In the genomic region with DNA sequence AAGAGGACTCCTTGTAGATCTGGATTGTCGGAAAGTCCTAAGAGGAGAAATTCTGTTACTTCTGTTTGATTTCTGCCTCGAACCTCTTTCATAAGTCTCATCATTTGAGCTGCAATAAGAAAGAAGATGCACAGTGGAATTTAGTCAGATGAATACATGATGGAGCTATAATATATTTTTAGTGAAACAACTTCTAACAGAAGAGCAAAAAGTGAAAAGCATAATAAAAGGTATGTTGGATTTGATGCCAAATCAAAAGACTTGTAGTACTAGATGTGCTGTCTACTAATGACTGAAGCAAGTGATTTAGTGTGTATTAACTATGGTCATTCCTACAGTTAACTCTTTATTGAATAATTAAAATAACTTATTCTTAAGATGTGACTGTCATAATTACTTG, we compare ENCODE assay signal across 32 cellular contexts. TPM values are rescaled to one million over a fixed set of nuclear protein-coding genes. Genes with fewer than 3 reads are reported as not detected.
"Had no signal": no experiment of that assay in that cellular context is flagged by ENCODE, and none has a peak within 500 bp of the region (broad histone marks: within the 10 kb centered on the region; RNA-seq: fewer than 3 reads in every experiment).

A gene (minus strand): TSS at position 101 of the 400 bp plus-strand sequence. CDS start 0 bp downstream, at position 101.

- H3K36me3 Mint-ChIP-seq: stimulated activated memory B cell treated with anti-CD40 and anti-IgM and Interleukin-4, amounts not matched to agents 10 μg/mL and 1 μg/mL and 100 μg/mL, for 72 hours; stimulated activated naive B cell treated with anti-CD40 and anti-IgM and Interleukin-4, amounts not matched to agents 10 μg/mL and 1 μg/mL and 100 μg/mL, for 72 hours; type B pancreatic cell had no signal

- H3K27me3 Mint-ChIP-seq: stimulated activated memory B cell treated with anti-CD40 and anti-IgM and Interleukin-4, amounts not matched to agents 10 μg/mL and 1 μg/mL and 100 μg/mL, for 72 hours; stimulated activated naive B cell treated with anti-CD40 and anti-IgM and Interleukin-4, amounts not matched to agents 10 μg/mL and 1 μg/mL and 100 μg/mL, for 72 hours; stimulated activated naive CD8-positive, alpha-beta T cell treated with anti-CD3 and anti-CD28 coated beads, Interleukin-15, amount 100 ng/mL, for 72 hours; stimulated activated naive CD8-positive, alpha-beta T cell treated with anti-CD3 and anti-CD28 coated beads, Interleukin-15, Interleukin-2, amounts not matched to agents 100 ng/mL and 50 ng/mL, for 24 hours; type B pancreatic cell had no signal

- H3K9me3 Mint-ChIP-seq: stimulated activated naive CD8-positive, alpha-beta T cell treated with anti-CD3 and anti-CD28 coated beads, Interleukin-15, Interleukin-2, amounts not matched to agents 100 ng/mL and 50 ng/mL, for 24 hours; type B pancreatic cell had no signal

- H3K4me3 Mint-ChIP-seq: stimulated activated effector memory CD8-positive, alpha-beta T cell treated with anti-CD3 and anti-CD28 coated beads, Interleukin-12 subunit alpha, Interleukin-12 subunit beta, amount 100 ng/mL, for 72 hours; stimulated activated memory B cell treated with anti-CD40 and anti-IgM and Interleukin-4, amounts not matched to agents 10 μg/mL and 1 μg/mL and 100 μg/mL, for 72 hours; stimulated activated naive B cell treated with anti-CD40 and anti-IgM and Interleukin-4, amounts not matched to agents 10 μg/mL and 1 μg/mL and 100 μg/mL, for 72 hours; stimulated activated naive CD8-positive, alpha-beta T cell treated with anti-CD3 and anti-CD28 coated beads, Interleukin-15, amount 100 ng/mL, for 72 hours; stimulated activated naive CD8-positive, alpha-beta T cell treated with anti-CD3 and anti-CD28 coated beads, Interleukin-15, Interleukin-2, amounts not matched to agents 100 ng/mL and 50 ng/mL, for 24 hours; type B pancreatic cell had no signal

- H3K4me1 Mint-ChIP-seq: stimulated activated effector memory CD8-positive, alpha-beta T cell treated with anti-CD3 and anti-CD28 coated beads, Interleukin-12 subunit alpha, Interleukin-12 subunit beta, amount 100 ng/mL, for 72 hours; stimulated activated memory B cell treated with anti-CD40 and anti-IgM and Interleukin-4, amounts not matched to agents 10 μg/mL and 1 μg/mL and 100 μg/mL, for 72 hours; stimulated activated naive B cell treated with anti-CD40 and anti-IgM and Interleukin-4, amounts not matched to agents 10 μg/mL and 1 μg/mL and 100 μg/mL, for 72 hours; stimulated activated naive CD8-positive, alpha-beta T cell treated with anti-CD3 and anti-CD28 coated beads, Interleukin-15, amount 100 ng/mL, for 72 hours had no signal

- ATAC-seq: stimulated activated effector memory CD8-positive, alpha-beta T cell treated with anti-CD3 and anti-CD28 coated beads, Interleukin-12 subunit alpha, Interleukin-12 subunit beta, amount 100 ng/mL, for 72 hours; stimulated activated memory B cell treated with anti-CD40 and anti-IgM and Interleukin-4, amounts not matched to agents 10 μg/mL and 1 μg/mL and 100 μg/mL, for 72 hours; stimulated activated naive B cell treated with anti-CD40 and anti-IgM and Interleukin-4, amounts not matched to agents 10 μg/mL and 1 μg/mL and 100 μg/mL, for 72 hours; stimulated activated naive CD8-positive, alpha-beta T cell treated with anti-CD3 and anti-CD28 coated beads, Interleukin-15, amount 100 ng/mL, for 72 hours; stimulated activated naive CD8-positive, alpha-beta T cell treated with anti-CD3 and anti-CD28 coated beads, Interleukin-15, Interleukin-2, amounts not matched to agents 100 U/mL and 50 U/mL, for 24 hours; upper lobe of right lung had no signal

- H3K27ac Mint-ChIP-seq: stimulated activated effector memory CD8-positive, alpha-beta T cell treated with anti-CD3 and anti-CD28 coated beads, Interleukin-12 subunit alpha, Interleukin-12 subunit beta, amount 100 ng/mL, for 72 hours; stimulated activated memory B cell treated with anti-CD40 and anti-IgM and Interleukin-4, amounts not matched to agents 10 μg/mL and 1 μg/mL and 100 μg/mL, for 72 hours; stimulated activated naive B cell treated with anti-CD40 and anti-IgM and Interleukin-4, amounts not matched to agents 10 μg/mL and 1 μg/mL and 100 μg/mL, for 72 hours; stimulated activated naive CD8-positive, alpha-beta T cell treated with anti-CD3 and anti-CD28 coated beads, Interleukin-15, Interleukin-2, amounts not matched to agents 100 ng/mL and 50 ng/mL, for 24 hours; type B pancreatic cell had no signal

- DNase-seq: stimulated activated CD4-positive, alpha-beta T cell treated with anti-CD3 and anti-CD28 coated beads, Interleukin-2, amount 100 ng/mL, for 48 hours; stimulated activated CD4-positive, alpha-beta T cell treated with anti-CD3 and anti-CD28 coated beads, Interleukin-4, amount 100 ng/mL, for 1 hour; stimulated activated CD4-positive, alpha-beta T cell treated with anti-CD3 and anti-CD28 coated beads, Interleukin-4, amount 100 ng/mL, for 24 hours; stimulated activated CD4-positive, alpha-beta T cell treated with anti-CD3 and anti-CD28 coated beads, Interleukin-4, amount 100 ng/mL, for 4 hours; stimulated activated CD8-positive, alpha-beta memory T cell treated with anti-CD3 and anti-CD28 coated beads, Interleukin-4, amount 100 ng/mL, for 48 hours; stimulated activated naive B cell treated with anti-CD40 and anti-IgM and Interleukin-4, amounts not matched to agents 10 μg/mL and 1 μg/mL and 100 μg/mL, for 72 hours; stimulated activated naive CD4-positive, alpha-beta T cell; stimulated activated naive CD4-positive, alpha-beta T cell treated with Interleukin-2 at 50 U/mL for 16 hours; stimulated activated naive CD8-positive, alpha-beta T cell treated with anti-CD3 and anti-CD28 coated beads, Interleukin-15, amount 100 ng/mL, for 72 hours; stimulated activated naive CD8-positive, alpha-beta T cell treated with anti-CD3 and anti-CD28 coated beads, Interleukin-15, Interleukin-2, amounts not matched to agents 100 U/mL and 50 U/mL, for 24 hours; stomach; substantia nigra; testis; thyroid gland; tibial artery; transverse colon; trophoblast cell; upper lobe of left lung; upper lobe of right lung; uterus had no signal

RNA-seq across cellular contexts. Expression of the gene that starts here (rescaled TPM):
- total RNA-seq: stomach, subcutaneous adipose tissue, suprapubic skin, temporal lobe, testis, thoracic aorta, thyroid gland, tibial nerve, transverse colon, upper lobe of left lung, upper lobe of right lung, ureter, urinary bladder, uterus, vagina had no signal
